Comparison of ENCODE assay signal across 8 cellular contexts in the genomic region with DNA sequence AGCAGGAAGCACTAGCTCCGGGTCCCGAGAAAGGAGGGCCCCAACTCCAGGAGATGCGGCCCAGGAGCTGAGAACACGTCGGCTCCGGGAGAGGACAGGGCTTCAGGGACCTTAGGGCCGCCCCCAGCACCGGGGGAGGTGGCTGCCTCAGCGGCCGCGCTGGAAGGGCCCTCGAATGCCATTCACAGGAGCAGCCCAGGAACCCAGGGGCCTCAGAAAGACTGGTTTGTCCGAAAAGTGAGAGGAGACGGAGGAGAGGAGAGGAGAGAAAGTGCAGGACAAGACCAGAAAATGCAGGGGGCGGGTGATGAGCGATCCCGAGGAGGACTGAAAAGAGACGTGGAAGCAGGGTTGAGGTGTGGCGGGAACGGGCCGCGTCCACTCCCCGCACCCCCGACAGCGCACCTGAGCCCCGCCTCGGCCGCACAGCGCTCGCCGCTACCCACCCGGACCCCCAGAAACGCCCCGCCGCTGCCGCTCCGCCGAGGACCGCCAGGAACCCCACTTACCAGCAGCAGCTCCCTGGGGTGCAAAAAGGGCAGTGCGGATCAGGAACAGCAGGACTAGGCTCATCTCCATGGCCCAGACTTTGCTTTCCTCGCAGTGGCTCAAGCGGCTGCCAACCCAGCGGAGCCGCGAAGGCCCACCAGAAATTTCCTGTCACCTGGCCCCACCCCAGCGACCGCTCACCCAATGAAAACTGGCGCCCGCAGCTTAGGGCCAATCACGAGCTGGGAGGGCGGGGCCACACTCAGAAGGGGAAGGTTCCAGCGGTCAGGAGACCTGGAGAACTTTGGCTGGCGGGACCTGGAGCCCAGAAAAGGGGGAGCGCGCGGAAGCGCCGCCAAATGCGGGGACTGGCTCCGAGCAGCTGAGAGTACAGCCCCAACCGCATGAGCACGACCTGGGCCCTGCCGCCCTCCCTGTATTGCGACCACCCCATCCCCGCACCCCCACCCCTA. TPM values are rescaled to one million over a fixed set of nuclear protein-coding genes. Genes with fewer than 3 reads are reported as not detected.
DNase-seq lines count a peak whose midpoint lies in the region; ATAC-seq and TF ChIP-seq lines count a peak whose summit lies in the region.

No MANE protein-coding gene starts in this region.

- intact Hi-C loops in Caco-2 (cut with micrococcal nuclease; ENCODE audit: unreplicated experiment): loop anchor here (2.0 to 10.0 kb wide), 2 partner anchors 98 to 256 kb away; no protein-coding TSS in a partner anchor

- ATAC-seq in GM19467 (IDR thresholded peaks at IDR 0.05; ENCODE audit: unreplicated experiment): peak; percentile 57
- peak; percentile 78 for ATAC-seq in thoracic aorta (ENCODE audit: insufficient number of reproducible peaks, low FRiP score, low read depth)

- peak overlapping the region; percentile 24 for H3K27ac Mint-ChIP-seq in Caco-2 (ENCODE audit: unreplicated experiment)
- no peak overlapping the region for H3K27ac Mint-ChIP-seq in glutamatergic neuron (ENCODE audit: unreplicated experiment)
- peak overlapping the region; percentile 70 for H3K27ac Mint-ChIP-seq in osteocyte (ENCODE audit: unreplicated experiment)

- BruUV-seq in Caco-2 (replicated peaks; lab: Mats Ljungman, UMichigan): no TSS peak

- POLR2A ChIA-PET in Caco-2 (lab: Charles Lee): no interaction called here

- H3K36me3 ChIP-seq in Caco-2 (ENCODE audit: control insufficient read depth, insufficient read depth, low read length) (no peaks in the 10 kb centered on the region), SJSA1 (no peaks in the 10 kb centered on the region), thoracic aorta (no peaks in the 10 kb centered on the region)

- no peaks in the 10 kb centered on the region for H3K9me3 Mint-ChIP-seq in Caco-2 (ENCODE audit: unreplicated experiment)
- H3K9me3 Mint-ChIP-seq in glutamatergic neuron (ENCODE audit: unreplicated experiment): peaks cover 2% of the 10 kb centered on the region
- no peaks in the 10 kb centered on the region for H3K9me3 Mint-ChIP-seq in osteocyte (ENCODE audit: unreplicated experiment)

- H3K27me3 Mint-ChIP-seq in Caco-2 (ENCODE audit: insufficient read depth, unreplicated experiment) (peaks cover 8% of the 10 kb centered on the region), glutamatergic neuron (ENCODE audit: unreplicated experiment) (peaks cover 23% of the 10 kb centered on the region), osteocyte (ENCODE audit: unreplicated experiment) (peaks cover 19% of the 10 kb centered on the region)

- peak overlapping the region; percentile 83 for H3K4me3 Mint-ChIP-seq in Caco-2 (ENCODE audit: unreplicated experiment)
- H3K4me3 Mint-ChIP-seq in glutamatergic neuron (ENCODE audit: unreplicated experiment): peak overlapping the region; percentile 97
- H3K4me3 Mint-ChIP-seq in osteocyte (ENCODE audit: unreplicated experiment): peak overlapping the region; percentile 88

- H3K4me1 ChIP-seq in Caco-2 (0 out of 2 replicates have a peak, but pooled peaks cover 5% of the 10 kb centered on the region), SJSA1 (replicated peaks) (peaks cover 13% of the 10 kb centered on the region), thoracic aorta (ENCODE audit: control insufficient read depth in 1 of 2, low read depth in 2 of 2) (peaks cover 16 to 32% of the 10 kb centered on the region in 2 donors)

- no peaks in the 10 kb centered on the region for H3K36me3 Mint-ChIP-seq in Caco-2 (ENCODE audit: insufficient read depth, unreplicated experiment)
- no peaks in the 10 kb centered on the region for H3K36me3 Mint-ChIP-seq in glutamatergic neuron (ENCODE audit: unreplicated experiment)
- peaks cover 2% of the 10 kb centered on the region for H3K36me3 Mint-ChIP-seq in osteocyte (ENCODE audit: unreplicated experiment)

- DNase-seq in Caco-2 (peak; percentile 89 to 90), HT1080 (ENCODE audit: low read depth) (peak; percentile 62), SJSA1 (ENCODE audit: low read depth in 1 of 2, low spot score in 2 of 2) (peak; percentile 78 to 90), glutamatergic neuron (peak; percentile 84), osteocyte (ENCODE audit: extremely low spot score, unreplicated experiment) (peak; percentile 89), thoracic aorta (ENCODE audit: low spot score) (peak; percentile 83)
- peak; percentile 84 for DNase-seq in activated naive CD4-positive, alpha-beta T cell treated with anti-CD3 and anti-CD28 coated beads, Interleukin-2, amount 50 U/mL, for 16 hours

- TF ChIP-seq CTCF in Caco-2 (IDR thresholded peaks at IDR 0.05; ENCODE audit: insufficient read depth in 1 of 2, low read depth in 1 of 2, low read length in 1 of 2, severe bottlenecking in 1 of 2, unreplicated experiment in 1 of 2) (no peak), glutamatergic neuron (IDR thresholded peaks at IDR 0.05; ENCODE audit: partially characterized antibody, unreplicated experiment) (no peak), osteocyte (IDR thresholded peaks at IDR 0.05) (no peak), thoracic aorta (IDR thresholded peaks at IDR 0.05) (no peak)

- H3K9me3 ChIP-seq in Caco-2 (no peaks in the 10 kb centered on the region), SJSA1 (replicated peaks) (no peaks in the 10 kb centered on the region), thoracic aorta (no peaks in the 10 kb centered on the region)

- H3K4me3 ChIP-seq in Caco-2 (ENCODE audit: low read depth, low read length): peak overlapping the region; percentile 68
- peak overlapping the region; percentile 63 for H3K4me3 ChIP-seq in SJSA1
- peak overlapping the region; percentile 89 for H3K4me3 ChIP-seq in thoracic aorta

- no peak overlapping the region for H3K27ac ChIP-seq in SJSA1
- peak overlapping the region; percentile 59 to 66 for H3K27ac ChIP-seq in thoracic aorta

- H3K27me3 ChIP-seq in Caco-2 (replicated peaks; ENCODE audit: control insufficient read depth, insufficient read depth, low read length): no peaks in the 10 kb centered on the region
- no peaks in the 10 kb centered on the region for H3K27me3 ChIP-seq in SJSA1 (replicated peaks)
- H3K27me3 ChIP-seq in thoracic aorta (replicated peaks; ENCODE audit: insufficient read depth): no peaks in the 10 kb centered on the region

- CTCF ChIA-PET in Caco-2 (lab: Charles Lee): interaction anchor here (0.6 to 2.1 kb wide), 7 partner anchors 11 to 282 kb away, joined by 3 to 10 read pairs (median 5); no protein-coding TSS in a partner anchor

- H3K4me1 Mint-ChIP-seq in Caco-2 (ENCODE audit: low read depth, unreplicated experiment): peaks cover 6% of the 10 kb centered on the region
- H3K4me1 Mint-ChIP-seq in glutamatergic neuron (ENCODE audit: low read depth, unreplicated experiment): no peaks in the 10 kb centered on the region
- peaks cover 23% of the 10 kb centered on the region for H3K4me1 Mint-ChIP-seq in osteocyte (ENCODE audit: unreplicated experiment)

RNA-seq across cellular contexts. Expression of gene HLA-F, which starts 25.4 kb away (rescaled TPM):
- 4.4 and 4.7 TPM in 2 replicates for total RNA-seq in Caco-2 (2022)
- total RNA-seq in HT1080 (2014; rRNA removed; shearing (Covaris generic)): 0.40 and 0.90 TPM in 2 replicates
- polyA plus RNA-seq in HT1080 (2015; cell fraction: cytosol; rRNA removed): 2.4 and 2.6 TPM in 2 replicates
- polyA plus RNA-seq in HT1080 (2015; cell fraction: nucleus; rRNA removed): 8.9 and 10.3 TPM in 2 replicates
- 137 and 176 TPM in 2 replicates for total RNA-seq in SJSA1 (2014; rRNA removed; shearing (Covaris generic))
- total RNA-seq in glutamatergic neuron (ENCODE audit: unreplicated experiment): 1.9 TPM
- total RNA-seq in osteocyte: 11.4 and 12.5 TPM in 2 replicates
- total RNA-seq in thoracic aorta: 100 to 1,000 TPM in 1 of 2 donors, 10 to 100 TPM in 1; 94.2 to 117 TPM
